Comparison of ENCODE assay signal across 8 cellular contexts in the genomic region with DNA sequence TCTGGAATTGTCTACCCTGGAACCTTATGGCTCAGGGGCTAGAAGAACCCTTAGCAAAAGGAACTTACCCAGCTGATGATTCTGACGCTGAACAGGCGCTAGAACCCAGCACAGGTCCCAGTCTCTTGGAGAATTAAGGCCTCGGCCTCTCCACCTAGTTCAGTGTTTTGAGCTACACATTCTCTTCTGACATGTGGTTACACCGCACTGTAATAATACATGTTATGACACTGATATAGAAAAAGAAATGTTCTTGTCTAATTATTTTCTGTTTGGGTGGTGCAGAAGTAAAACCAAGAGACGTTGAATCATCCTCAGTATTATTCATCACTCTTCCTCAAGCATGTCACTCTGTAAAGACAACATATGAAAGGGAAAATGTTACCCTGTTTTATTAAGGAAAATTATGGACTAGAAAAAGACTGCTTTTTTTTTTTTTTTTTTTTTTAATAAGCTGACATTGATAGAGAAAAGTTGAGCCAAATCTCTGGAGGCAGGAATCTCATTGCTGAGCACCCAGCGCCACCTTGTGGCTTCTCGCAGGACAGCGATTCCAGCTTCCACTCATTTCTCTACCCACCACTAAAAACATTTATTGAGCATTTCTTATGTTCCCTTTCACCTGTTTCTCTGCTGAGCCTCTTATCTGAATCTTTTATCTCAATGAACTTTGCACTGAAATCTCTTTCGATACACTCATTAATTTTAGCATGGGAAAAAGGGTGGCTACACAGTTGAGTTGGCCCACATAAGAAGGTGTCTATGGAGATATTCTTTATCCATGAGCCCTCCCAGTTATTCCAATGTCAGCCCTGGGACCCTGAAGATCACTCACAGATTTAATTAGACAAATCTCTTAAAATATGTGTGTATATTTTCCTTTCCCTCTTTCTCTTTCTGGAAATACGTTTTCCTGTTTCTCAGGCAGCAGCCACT. TPM values are rescaled to one million over a fixed set of nuclear protein-coding genes. Genes with fewer than 3 reads are reported as not detected.
DNase-seq lines count a peak whose midpoint lies in the region; ATAC-seq and TF ChIP-seq lines count a peak whose summit lies in the region.

No MANE protein-coding gene starts in this region.

- no peaks in the 10 kb centered on the region for H3K36me3 ChIP-seq in mucosa of descending colon (ENCODE audit: low read depth)
- H3K36me3 ChIP-seq in stomach = no peaks in the 10 kb centered on the region

- no peak overlapping the region for H3K4me3 Mint-ChIP-seq in activated CD4-positive, alpha-beta T cell treated with anti-CD3 and anti-CD28 coated beads for 36 hours
- no peak overlapping the region for H3K4me3 Mint-ChIP-seq in endothelial cell (ENCODE audit: unreplicated experiment)

- H3K4me3 ChIP-seq in HFF-Myc (replicated peaks; ENCODE audit: low read depth, low read length) (no peak overlapping the region), mucosa of descending colon (no peak overlapping the region), stomach (no peak overlapping the region)

- DNase-seq in SIG-M5 treated with dmso at 0.1 percent for 504 hours (lab: John Stamatoyannopoulos, UW; ENCODE audit: unreplicated experiment) = peak; percentile 39
- DNase-seq in SIG-M5 (lab: John Stamatoyannopoulos, UW) = no peak
- peak; percentile 20 for DNase-seq in HFF-Myc (ENCODE audit: extremely low read depth, low read depth)
- DNase-seq in NCI-H1105 treated with DMSO at 0.1 percent for 48 hours (lab: John Stamatoyannopoulos, UW) = peak; percentile 52
- peak; percentile 75 for DNase-seq in activated CD4-positive, alpha-beta T cell treated with anti-CD3 and anti-CD28 coated beads for 36 hours
- DNase-seq in endothelial cell (ENCODE audit: low spot score) = peak; percentile 81
- peak; percentile 63 to 88 (median 84) for DNase-seq in mucosa of descending colon
- peak; percentile 71 for DNase-seq in stomach

- intact Hi-C loops in activated CD4-positive, alpha-beta T cell treated with anti-CD3 and anti-CD28 coated beads for 36 hours (cut with DNase I, micrococcal nuclease) = loop anchor here (1.0 to 5.0 kb wide), 5 partner anchors 117 to 408 kb away; no protein-coding TSS in a partner anchor
- intact Hi-C loops in mucosa of descending colon (cut with DNase I, micrococcal nuclease) (loop anchor here (5.0 to 10.0 kb wide), 4 partner anchors 115 to 407 kb away; no protein-coding TSS in a partner anchor), stomach (cut with DNase I; ENCODE audit: low total_unique reads) (loop anchor here (5.0 kb wide), 2 partner anchors 132 to 407 kb away; no protein-coding TSS in a partner anchor)

- H3K9me3 ChIP-seq in mucosa of descending colon (no peaks in the 10 kb centered on the region), stomach (no peaks in the 10 kb centered on the region)

- TF ChIP-seq POLR2A in stomach (IDR thresholded peaks at IDR 0.05) = no peak

- TF ChIP-seq CTCF in HFF-Myc (IDR thresholded peaks at IDR 0.05; ENCODE audit: low read depth, low read length, missing control alignments) (peak; percentile 88), endothelial cell (IDR thresholded peaks at IDR 0.05; ENCODE audit: unreplicated experiment) (peak; percentile 84), mucosa of descending colon (IDR thresholded peaks at IDR 0.05) (peak; percentile 50), stomach (IDR thresholded peaks at IDR 0.05) (peak in 5 of 7 experiments; percentile 59 to 81 (median 77))

- H3K36me3 Mint-ChIP-seq in activated CD4-positive, alpha-beta T cell treated with anti-CD3 and anti-CD28 coated beads for 36 hours (ENCODE audit: low read depth) = no peaks in the 10 kb centered on the region
- H3K36me3 Mint-ChIP-seq in endothelial cell (ENCODE audit: low read depth, unreplicated experiment) = no peaks in the 10 kb centered on the region

- peak overlapping the region in 2 of 5 donors; percentile 21 to 53 for H3K27ac ChIP-seq in stomach

- H3K27ac Mint-ChIP-seq in activated CD4-positive, alpha-beta T cell treated with anti-CD3 and anti-CD28 coated beads for 36 hours = no peak overlapping the region
- no peak overlapping the region for H3K27ac Mint-ChIP-seq in endothelial cell (ENCODE audit: unreplicated experiment)

- H3K9me3 Mint-ChIP-seq in activated CD4-positive, alpha-beta T cell treated with anti-CD3 and anti-CD28 coated beads for 36 hours (ENCODE audit: low read depth) = no peaks in the 10 kb centered on the region
- no peaks in the 10 kb centered on the region for H3K9me3 Mint-ChIP-seq in endothelial cell (ENCODE audit: unreplicated experiment)

- ATAC-seq in activated CD4-positive, alpha-beta T cell treated with anti-CD3 and anti-CD28 coated beads for 36 hours = peak; percentile 87
- ATAC-seq in mucosa of descending colon = peak; percentile 90

- H3K4me1 ChIP-seq in mucosa of descending colon (ENCODE audit: low read depth) = no peaks in the 10 kb centered on the region
- peaks cover 0 to 12% (median 0%) of the 10 kb centered on the region in 4 donors for H3K4me1 ChIP-seq in stomach

- peaks cover 28% of the 10 kb centered on the region for H3K27me3 Mint-ChIP-seq in activated CD4-positive, alpha-beta T cell treated with anti-CD3 and anti-CD28 coated beads for 36 hours
- H3K27me3 Mint-ChIP-seq in endothelial cell (ENCODE audit: unreplicated experiment) = peaks cover 9% of the 10 kb centered on the region

- TF ChIP-seq EP300 in stomach (IDR thresholded peaks at IDR 0.05) = no peak

- CTCF ChIA-PET in activated CD4-positive, alpha-beta T cell treated with anti-CD3 and anti-CD28 coated beads for 36 hours (lab: Charles Lee) = interaction anchor here (0.6 to 6.1 kb wide), 25 partner anchors 9 to 407 kb away, joined by 3 to 69 read pairs (median 4); partner anchors contain the start of genes LRRC55, OR5AK2 and SSRP1

- WGBS in stomach, 5 donors = 28 to 38% (median 36%) methylated on average over 10 of the region's 10 CpGs

- peaks cover 16% of the 10 kb centered on the region for H3K4me1 Mint-ChIP-seq in activated CD4-positive, alpha-beta T cell treated with anti-CD3 and anti-CD28 coated beads for 36 hours
- H3K4me1 Mint-ChIP-seq in endothelial cell (ENCODE audit: unreplicated experiment) = peaks cover 24% of the 10 kb centered on the region

- POLR2A ChIA-PET in activated CD4-positive, alpha-beta T cell treated with anti-CD3 and anti-CD28 coated beads for 36 hours (lab: Charles Lee) = no interaction called here

- peaks cover 0 to 11% (median 0%) of the 10 kb centered on the region in 3 donors for H3K27me3 ChIP-seq in stomach

RNA-seq across cellular contexts. Expression of gene APLNR, which starts 12.6 kb away (rescaled TPM):
- total RNA-seq in activated CD4-positive, alpha-beta T cell treated with anti-CD3 and anti-CD28 coated beads for 36 hours = not detected
- total RNA-seq in endothelial cell (ENCODE audit: unreplicated experiment) (48.8 TPM), mucosa of descending colon (1 to 10 TPM; 2.4 to 5.7 (median 2.8) TPM), stomach (10 to 100 TPM in 1 of 5 donors, 1 to 10 TPM in 2, not detected in 2; 2.3 to 12.1 (median 5.1) TPM)
- 1 to 10 TPM in 1 of 3 donors, under 1 TPM in 2; 0.43 to 1.1 (median 1.00) TPM for polyA plus RNA-seq in stomach
